Comparison of ENCODE assay signal across 2 cellular contexts in genomic region chr12:4372653-4373052, GRCh38.
TF ChIP-seq lines count a peak whose summit lies in the region.

No MANE protein-coding gene starts in this region.

TF ChIP-seq in HepG2, 621 proteins besides CTCF, POLR2A, EP300 and RAD21:
- TF ChIP-seq ZKSCAN8 (CRISPR knock-in tag; IDR thresholded peaks at IDR 0.05; ENCODE audit: borderline replicate concordance) = no peak
- TF ChIP-seq, protein P1, sequence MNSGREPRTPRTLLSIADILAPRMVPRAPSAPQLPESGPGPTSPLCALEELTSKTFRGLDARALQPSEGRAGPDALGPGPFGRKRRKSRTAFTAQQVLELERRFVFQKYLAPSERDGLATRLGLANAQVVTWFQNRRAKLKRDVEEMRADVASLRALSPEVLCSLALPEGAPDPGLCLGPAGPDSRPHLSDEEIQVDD (CRISPR knock-in tag; IDR thresholded peaks at IDR 0.05; ENCODE audit: borderline replicate concordance) = no peak
- TF ChIP-seq, protein P2, sequence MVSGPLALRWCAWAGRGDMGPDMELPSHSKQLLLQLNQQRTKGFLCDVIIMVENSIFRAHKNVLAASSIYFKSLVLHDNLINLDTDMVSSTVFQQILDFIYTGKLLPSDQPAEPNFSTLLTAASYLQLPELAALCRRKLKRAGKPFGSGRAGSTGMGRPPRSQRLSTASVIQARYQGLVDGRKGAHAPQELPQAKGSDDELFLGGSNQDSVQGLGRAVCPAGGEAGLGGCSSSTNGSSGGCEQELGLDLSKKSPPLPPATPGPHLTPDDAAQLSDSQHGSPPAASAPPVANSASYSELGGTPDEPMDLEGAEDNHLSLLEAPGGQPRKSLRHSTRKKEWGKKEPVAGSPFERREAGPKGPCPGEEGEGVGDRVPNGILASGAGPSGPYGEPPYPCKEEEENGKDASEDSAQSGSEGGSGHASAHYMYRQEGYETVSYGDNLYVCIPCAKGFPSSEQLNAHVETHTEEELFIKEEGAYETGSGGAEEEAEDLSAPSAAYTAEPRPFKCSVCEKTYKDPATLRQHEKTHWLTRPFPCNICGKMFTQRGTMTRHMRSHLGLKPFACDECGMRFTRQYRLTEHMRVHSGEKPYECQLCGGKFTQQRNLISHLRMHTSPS (CRISPR knock-in tag; IDR thresholded peaks at IDR 0.05; ENCODE audit: low read depth) = no peak
- TF ChIP-seq LCORL (IDR thresholded peaks at IDR 0.05) = no peak
- TF ChIP-seq LCORL (CRISPR knock-in tag; IDR thresholded peaks at IDR 0.05) = no peak
- TF ChIP-seq POLR2AphosphoS5 (IDR thresholded peaks at IDR 0.05; ENCODE audit: low read depth, low read length) = no peak
- TF ChIP-seq MAFK (conservative IDR thresholded peaks at IDR 0.05 in 1 of 2, IDR thresholded peaks at IDR 0.05 in 1 of 2; ENCODE audit: low read length in 2 of 2) = peak; percentile 54 to 81; a peak in 2 of 4 replicates
- TF ChIP-seq SKI (IDR thresholded peaks at IDR 0.05; ENCODE audit: partially characterized antibody) = no peak
- TF ChIP-seq ZNF138 (CRISPR knock-in tag; IDR thresholded peaks at IDR 0.05; ENCODE audit: low read depth) = no peak
- TF ChIP-seq MAFF (IDR thresholded peaks at IDR 0.05; ENCODE audit: low read depth, low read length) = peak; percentile 72
- no peak for TF ChIP-seq PLRG1 (conservative IDR thresholded peaks at IDR 0.05)
- TF ChIP-seq ZNF331 (CRISPR knock-in tag; IDR thresholded peaks at IDR 0.05) = no peak
- no peak for TF ChIP-seq ZNF710 (CRISPR knock-in tag; IDR thresholded peaks at IDR 0.05; ENCODE audit: borderline replicate concordance)
- TF ChIP-seq MBNL3 (CRISPR knock-in tag; conservative IDR thresholded peaks at IDR 0.05) = no peak

TF ChIP-seq in IMR-90, 13 proteins besides CTCF, POLR2A, EP300 and RAD21:
- TF ChIP-seq MAFK (IDR thresholded peaks at IDR 0.05; ENCODE audit: low read depth, low read length) (peak; percentile 67), SMC3 (IDR thresholded peaks at IDR 0.05; ENCODE audit: low read depth, low read length) (no peak)
